Comparison of ENCODE assay signal across 8 cellular contexts in the genomic region with DNA sequence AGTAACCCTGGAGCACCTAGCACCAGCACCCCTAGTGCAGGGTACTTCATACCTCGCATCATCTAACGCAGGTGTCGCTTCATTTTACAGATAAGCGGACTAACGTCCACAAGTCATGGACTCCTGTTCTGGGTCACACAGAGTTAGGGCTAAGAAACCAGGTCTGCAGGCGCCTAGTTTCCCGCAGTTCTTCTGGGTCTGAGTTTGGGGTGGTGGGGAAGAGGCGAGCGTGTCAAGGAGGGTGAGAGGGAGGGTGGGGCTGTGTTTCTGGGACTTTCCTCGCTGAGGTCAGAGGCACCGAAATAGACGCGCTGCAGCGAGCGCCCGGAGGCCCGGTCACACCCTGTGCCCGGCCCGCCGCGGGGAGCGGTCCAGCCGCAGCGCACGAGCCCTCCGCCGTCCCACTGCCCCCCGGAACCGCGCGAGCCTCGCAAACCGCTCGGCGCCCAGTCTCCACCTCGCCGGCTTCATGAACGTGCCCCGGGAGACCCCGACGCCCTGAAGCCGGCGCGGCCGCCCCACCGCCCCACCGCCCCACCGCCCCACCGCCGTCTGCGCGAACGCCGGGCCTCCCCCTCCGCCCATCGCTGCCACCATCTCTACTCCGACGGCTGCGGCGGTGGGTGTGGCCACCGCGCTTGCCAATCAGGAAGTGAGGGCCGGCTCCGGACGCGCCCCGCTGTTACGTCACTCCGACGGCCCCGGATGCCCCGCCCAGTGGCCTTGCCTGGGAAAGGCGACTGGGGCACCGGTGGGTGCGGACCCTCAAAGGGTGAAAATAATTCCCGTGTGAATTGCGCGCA. TPM values are rescaled to one million over a fixed set of nuclear protein-coding genes. Genes with fewer than 3 reads are reported as not detected.
DNase-seq lines count a peak whose midpoint lies in the region; ATAC-seq and TF ChIP-seq lines count a peak whose summit lies in the region.

No MANE protein-coding gene starts in this region.

- H3K27me3 ChIP-seq in DOHH2 (ENCODE audit: control insufficient read depth, low read length) (no peaks in the 10 kb centered on the region), gastroesophageal sphincter (no peaks in the 10 kb centered on the region)

- peak overlapping the region; percentile 93 for H3K27ac Mint-ChIP-seq in activated naive CD4-positive, alpha-beta T cell treated with anti-CD3 and anti-CD28 coated beads for 36 hours

- DNase-seq in LHCN-M2 (ENCODE audit: low read depth) (peak; percentile 75), SK-MEL-5 (ENCODE audit: low read depth, low spot score) (peak; percentile 75), nucleus accumbens (lab: John Stamatoyannopoulos, UW) (peak in 53 of 56 donors; percentile 9 to 85 (median 58)), substantia nigra (lab: John Stamatoyannopoulos, UW) (peak in 47 of 49 donors; percentile 9 to 95 (median 68))
- DNase-seq in activated naive CD4-positive, alpha-beta T cell treated with anti-CD3 and anti-CD28 coated beads for 36 hours: peak; percentile 92

- TF ChIP-seq EP300 in gastroesophageal sphincter (IDR thresholded peaks at IDR 0.05): no peak

- intact Hi-C loops in activated naive CD4-positive, alpha-beta T cell treated with anti-CD3 and anti-CD28 coated beads for 36 hours (cut with micrococcal nuclease): loop anchor here (1.0 to 5.0 kb wide), 3 partner anchors 27 to 267 kb away; a partner anchor contains a TSS

- TF ChIP-seq POLR2A in gastroesophageal sphincter (IDR thresholded peaks at IDR 0.05): peak in 1 of 2 donors; percentile 28

- H3K9me3 ChIP-seq in DOHH2 (ENCODE audit: control insufficient read depth, insufficient read depth, low read length) (no peaks in the 10 kb centered on the region), gastroesophageal sphincter (no peaks in the 10 kb centered on the region)

- H3K79me2 ChIP-seq in DOHH2 (ENCODE audit: control insufficient read depth, low read length): no peaks in the 10 kb centered on the region

- H3K27me3 Mint-ChIP-seq in activated naive CD4-positive, alpha-beta T cell treated with anti-CD3 and anti-CD28 coated beads for 36 hours (ENCODE audit: low read depth): no peaks in the 10 kb centered on the region

- in situ Hi-C loops in SK-MEL-5 (cut with HindIII; ENCODE audit: low pct_unique_long_range_greater_than_20kb, low sequenced_read_pairs): no loop called here

- H3K4me3 ChIP-seq in DOHH2 (ENCODE audit: low read length) (peak overlapping the region; percentile 85), gastroesophageal sphincter (peak overlapping the region; percentile 68 to 73)

- H3K9me3 Mint-ChIP-seq in activated naive CD4-positive, alpha-beta T cell treated with anti-CD3 and anti-CD28 coated beads for 36 hours: no peaks in the 10 kb centered on the region

- peak overlapping the region; percentile 84 for H3K4me3 Mint-ChIP-seq in activated naive CD4-positive, alpha-beta T cell treated with anti-CD3 and anti-CD28 coated beads for 36 hours

- peak overlapping the region; percentile 96 for H3K4me2 ChIP-seq in DOHH2 (ENCODE audit: low read length)

- H3K36me3 ChIP-seq in DOHH2 (ENCODE audit: control insufficient read depth, low read length) (no peaks in the 10 kb centered on the region), gastroesophageal sphincter (peaks cover 0 to under 1% of the 10 kb centered on the region in 2 donors)

- TF ChIP-seq CTCF in DOHH2 (IDR thresholded peaks at IDR 0.05; ENCODE audit: low read depth, low read length, poor library complexity, severe bottlenecking): no peak
- peak in 2 of 4 experiments; percentile 11 to 16 for TF ChIP-seq CTCF in gastroesophageal sphincter (IDR thresholded peaks at IDR 0.05)

- H4K20me1 ChIP-seq in DOHH2 (ENCODE audit: control insufficient read depth, insufficient read depth, low read depth, low read length): no peaks in the 10 kb centered on the region

- H3K36me3 Mint-ChIP-seq in activated naive CD4-positive, alpha-beta T cell treated with anti-CD3 and anti-CD28 coated beads for 36 hours (ENCODE audit: low read depth): no peaks in the 10 kb centered on the region

- peaks cover 44% of the 10 kb centered on the region for H3K4me1 Mint-ChIP-seq in activated naive CD4-positive, alpha-beta T cell treated with anti-CD3 and anti-CD28 coated beads for 36 hours (ENCODE audit: low read depth)

- CTCF ChIA-PET in activated naive CD4-positive, alpha-beta T cell treated with anti-CD3 and anti-CD28 coated beads for 36 hours (lab: Charles Lee): interaction anchor here (1.0 to 13.0 kb wide), 8 partner anchors 10 to 326 kb away, joined by 3 to 263 read pairs (median 10); a partner anchor contains a TSS

- H3K4me1 ChIP-seq in DOHH2 (ENCODE audit: control insufficient read depth, low read length) (peaks cover 64% of the 10 kb centered on the region), gastroesophageal sphincter (peaks cover 0 to 58% (median 24%) of the 10 kb centered on the region in 3 donors)

- 0 to 40% methylated on average over 1 to 3 of the region's 78 CpGs for WGBS in gastroesophageal sphincter (ENCODE audit: low coverage in 1 of 2), 2 donors

- ATAC-seq in GM21737 (IDR thresholded peaks at IDR 0.05; ENCODE audit: unreplicated experiment) (peak; percentile 48), gastroesophageal sphincter (peak; percentile 93)

- H3F3A ChIP-seq in DOHH2 (ENCODE audit: control insufficient read depth, insufficient read depth): peaks cover 22% of the 10 kb centered on the region

- H3K27ac ChIP-seq in DOHH2 (ENCODE audit: low read depth, low read length) (peak overlapping the region; percentile 89), gastroesophageal sphincter (peak overlapping the region; percentile 91 to 99 (median 93)), substantia nigra (ENCODE audit: low read depth, low read length, poor library complexity, severe bottlenecking) (peak overlapping the region; percentile 55)

- H3K9me2 ChIP-seq in DOHH2 (replicated peaks; ENCODE audit: control insufficient read depth, low read length): no peaks in the 10 kb centered on the region

RNA-seq across cellular contexts. Expression of a gene that starts 12.3 kb away (rescaled TPM):
- total RNA-seq in LHCN-M2 (2014; rRNA removed) (120 and 231 TPM in 2 replicates), gastroesophageal sphincter (10 to 100 TPM; 28.5 to 98.5 (median 55.1) TPM)
- 104 TPM for polyA plus RNA-seq in LHCN-M2 (2012)
- 56.8 and 67.2 TPM in 2 replicates for total RNA-seq in SK-MEL-5 (2014; rRNA removed; shearing (Covaris generic))
- 92.3 and 112 TPM in 2 replicates for polyA plus RNA-seq in SK-MEL-5 (2015; cell fraction: cytosol; rRNA removed)
- polyA plus RNA-seq in SK-MEL-5 (2015; cell fraction: nucleus; rRNA removed): 2.4 and 15.6 TPM in 2 replicates
- 100 to 1,000 TPM; 115 to 125 TPM for total RNA-seq in activated naive CD4-positive, alpha-beta T cell treated with anti-CD3 and anti-CD28 coated beads for 36 hours

RNA-seq across cellular contexts. Expression of a gene that starts 24.7 kb away (rescaled TPM):
- total RNA-seq in LHCN-M2 (2014; rRNA removed) (not detected in 2 replicates), gastroesophageal sphincter (10 to 100 TPM in 3 of 4 donors, 1 to 10 TPM in 1; 9.2 to 17.8 (median 10.1) TPM)
- polyA plus RNA-seq in LHCN-M2 (2012): not detected
- total RNA-seq in SK-MEL-5 (2014; rRNA removed; shearing (Covaris generic)): not detected in 2 replicates
- polyA plus RNA-seq in SK-MEL-5 (2015; cell fraction: cytosol; rRNA removed): 0.10 and 0.11 TPM in 2 replicates
- not detected in 2 replicates for polyA plus RNA-seq in SK-MEL-5 (2015; cell fraction: nucleus; rRNA removed)
- total RNA-seq in activated naive CD4-positive, alpha-beta T cell treated with anti-CD3 and anti-CD28 coated beads for 36 hours: under 1 TPM; 0.10 to 0.14 TPM

RNA-seq across cellular contexts. Expression of a gene that starts 55.8 kb away (rescaled TPM):
- total RNA-seq in LHCN-M2 (2014; rRNA removed) (33.5 and 40.4 TPM in 2 replicates), gastroesophageal sphincter (10 to 100 TPM; 18.2 to 50.3 (median 27.7) TPM)
- polyA plus RNA-seq in LHCN-M2 (2012): 37.3 TPM
- total RNA-seq in SK-MEL-5 (2014; rRNA removed; shearing (Covaris generic)): 4.4 TPM in 2 replicates
- polyA plus RNA-seq in SK-MEL-5 (2015; cell fraction: cytosol; rRNA removed): 6.9 and 15.0 TPM in 2 replicates
- polyA plus RNA-seq in SK-MEL-5 (2015; cell fraction: nucleus; rRNA removed): 5.4 and 7.7 TPM in 2 replicates
- total RNA-seq in activated naive CD4-positive, alpha-beta T cell treated with anti-CD3 and anti-CD28 coated beads for 36 hours: 10 to 100 TPM in 1 of 2 experiments, 1 to 10 TPM in 1; 7.7 to 10.1 TPM

Comparison
In these comparisons a context has a peak if more than half of its experiments do, and no peak if none do; other contexts are left out.
1. Peak in every context shown above with its lines: DNase-seq, ATAC-seq, H3K4me3 ChIP-seq and H3K27ac ChIP-seq.
2. RNA of a gene that starts 24.7 kb away (total RNA-seq): 9.2 to 17.8 TPM in gastroesophageal sphincter; 0.10 to 0.14 TPM in activated naive CD4-positive, alpha-beta T cell treated with anti-CD3 and anti-CD28 coated beads for 36 hours, not detected in LHCN-M2 and not detected in SK-MEL-5; every median in the first group is over 4 times any median in the second.